In the genomic region with DNA sequence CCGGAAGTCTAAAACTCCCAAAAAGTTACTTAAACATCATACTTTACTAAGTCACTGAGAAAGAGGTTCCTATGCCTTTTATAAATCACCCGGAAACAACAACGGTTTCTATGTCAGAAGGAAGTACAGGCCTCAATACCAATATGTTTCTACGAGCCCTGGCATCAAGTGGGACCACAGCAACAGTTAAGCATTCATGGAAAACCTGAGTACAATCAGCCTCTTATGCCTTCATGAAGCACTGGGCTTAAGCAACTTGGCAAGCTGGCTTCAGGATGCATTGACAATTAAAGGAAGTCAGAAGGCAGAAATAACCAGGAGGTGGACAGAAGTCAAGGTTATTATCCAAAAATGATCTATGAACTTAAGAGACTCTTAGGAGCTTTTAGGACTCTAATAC, we compare ENCODE assay signal across 35 cellular contexts. TPM values are rescaled to one million over a fixed set of nuclear protein-coding genes. Genes with fewer than 3 reads are reported as not detected.
DNase-seq lines count a peak whose midpoint lies in the region; ATAC-seq, FAIRE-seq and TF ChIP-seq lines count a peak whose summit lies in the region.
"Had no signal": no experiment of that assay in that cellular context is flagged by ENCODE, and none has a peak within 500 bp of the region (broad histone marks: within the 10 kb centered on the region; RNA-seq: fewer than 3 reads in every experiment).

No MANE protein-coding gene starts in this region.

- no peaks in the 10 kb centered on the region for H3K4me1 Mint-ChIP-seq in activated CD4-positive, alpha-beta memory T cell treated with anti-CD3 and anti-CD28 coated beads for 36 hours (ENCODE audit: low read depth)
- H3K4me1 Mint-ChIP-seq: activated CD4-positive, alpha-beta T cell treated with anti-CD3 and anti-CD28 coated beads, Interleukin-2, amount 10 ng/mL, durations not matched to agents 24 days and 14 days; activated CD8-positive, alpha-beta memory T cell treated with anti-CD3 and anti-CD28 coated beads, Interleukin-2, amount 10 ng/mL, durations not matched to agents 7 days and 5 days; B cell; immature natural killer cell; neural progenitor cell; T-cell had no signal

- H3K27me3 Mint-ChIP-seq in activated CD4-positive, alpha-beta memory T cell treated with anti-CD3 and anti-CD28 coated beads for 36 hours = no peaks in the 10 kb centered on the region
- H3K27me3 Mint-ChIP-seq: activated CD4-positive, alpha-beta T cell treated with anti-CD3 and anti-CD28 coated beads, Interleukin-2, amount 10 ng/mL, durations not matched to agents 24 days and 14 days; activated CD8-positive, alpha-beta memory T cell treated with anti-CD3 and anti-CD28 coated beads, Interleukin-2, amount 10 ng/mL, durations not matched to agents 7 days and 5 days; progenitor cell of endocrine pancreas had no signal

- FAIRE-seq in keratinocyte (lab: Jason Lieb, UNC) = peak; percentile 32
- FAIRE-seq: G401.6, HepG2 had no signal

- no peaks in the 10 kb centered on the region for H4K20me1 ChIP-seq in BLaER1
- H4K20me1 ChIP-seq in keratinocyte (ENCODE audit: control insufficient read depth, extremely low read depth, insufficient read depth, low read length) = no peaks in the 10 kb centered on the region

- H3K4me3 Mint-ChIP-seq in activated CD4-positive, alpha-beta memory T cell treated with anti-CD3 and anti-CD28 coated beads for 36 hours = no peak overlapping the region
- H3K4me3 Mint-ChIP-seq: activated CD4-positive, alpha-beta T cell treated with anti-CD3 and anti-CD28 coated beads, Interleukin-2, amount 10 ng/mL, durations not matched to agents 24 days and 14 days; activated CD8-positive, alpha-beta memory T cell treated with anti-CD3 and anti-CD28 coated beads, Interleukin-2, amount 10 ng/mL, durations not matched to agents 7 days and 5 days; B cell; immature natural killer cell; neural progenitor cell; T-cell had no signal

- no peak overlapping the region for H3K9ac ChIP-seq in BLaER1
- H3K9ac ChIP-seq in keratinocyte (ENCODE audit: control insufficient read depth, extremely low read depth, insufficient read depth, low read length) = no peak overlapping the region
- H3K9ac ChIP-seq: neural progenitor cell had no signal

- DNase-seq in GF-D8 (lab: John Stamatoyannopoulos, UW) (peak; percentile 35), RPMI7951 (ENCODE audit: low read depth) (peak; percentile 29), keratinocyte (ENCODE audit: low read depth, low spot score) (no peak), occipital lobe (lab: John Stamatoyannopoulos, UW) (no peak), foreskin fibroblast (no peak)
- DNase-seq in activated CD4-positive, alpha-beta memory T cell treated with anti-CD3 and anti-CD28 coated beads for 36 hours = no peak
- DNase-seq: activated CD4-positive, alpha-beta T cell treated with anti-CD3 and anti-CD28 coated beads, Interleukin-2, amount 10 ng/mL, durations not matched to agents 24 days and 14 days; activated CD8-positive, alpha-beta memory T cell treated with anti-CD3 and anti-CD28 coated beads, Interleukin-2, amount 10 ng/mL, durations not matched to agents 7 days and 5 days; activated T-cell treated with anti-CD3 and anti-CD28 coated beads, Interleukin-2, amount 50 U/mL, for 48 hours; COR-L47; DMS53; effector CD4-positive, alpha-beta T cell; immature natural killer cell; NCI-H1092; NCI-H187; NCI-H526 treated with DMSO at 0.1 percent for 48 hours; RPMI8226; stimulated activated CD4-positive, alpha-beta T cell treated with anti-CD3 and anti-CD28 coated beads, Interleukin-4, amount 100 ng/mL, for 1 hour; stomach; T-cell; WERI-Rb-1 had no signal

- no peak for TF ChIP-seq CTCF in keratinocyte (optimal IDR thresholded peaks at IDR 0.05 in 1 of 3, IDR thresholded peaks at IDR 0.05 in 1 of 3, conservative IDR thresholded peaks at IDR 0.05 in 1 of 3; ENCODE audit: extremely low read depth in 1 of 3, insufficient read depth in 2 of 3, low read length in 3 of 3)
- no peak for TF ChIP-seq CTCF in foreskin fibroblast (IDR thresholded peaks at IDR 0.05; ENCODE audit: low read depth, low read length)

- H3K27ac ChIP-seq in BLaER1 = no peak overlapping the region; the same call in 1 of the 2 replicates
- H3K27ac ChIP-seq in keratinocyte (ENCODE audit: control insufficient read depth, insufficient read depth, low read length) = no peak overlapping the region
- H3K27ac ChIP-seq: ascending aorta, cardiac muscle cell, epithelial cell of prostate, neural progenitor cell, SJSA1, stomach, vagina, WERI-Rb-1 had no signal

- no peak overlapping the region for H3K27ac Mint-ChIP-seq in activated CD4-positive, alpha-beta memory T cell treated with anti-CD3 and anti-CD28 coated beads for 36 hours
- H3K27ac Mint-ChIP-seq: activated CD4-positive, alpha-beta T cell treated with anti-CD3 and anti-CD28 coated beads, Interleukin-2, amount 10 ng/mL, durations not matched to agents 24 days and 14 days; activated CD8-positive, alpha-beta memory T cell treated with anti-CD3 and anti-CD28 coated beads, Interleukin-2, amount 10 ng/mL, durations not matched to agents 7 days and 5 days; B cell; immature natural killer cell; neural progenitor cell; progenitor cell of endocrine pancreas; T-cell had no signal

- no peak for ATAC-seq in GM19324 (IDR thresholded peaks at IDR 0.05; ENCODE audit: low FRiP score, unreplicated experiment)
- ATAC-seq: activated CD8-positive, alpha-beta memory T cell treated with anti-CD3 and anti-CD28 coated beads, Interleukin-2, amount 10 ng/mL, durations not matched to agents 7 days and 5 days; HepG2; sciatic nerve; T-cell had no signal

- H3K36me3 ChIP-seq in BLaER1 = no peaks in the 10 kb centered on the region
- H3K36me3 ChIP-seq in keratinocyte (ENCODE audit: control insufficient read depth in 2 of 2, extremely low read depth in 1 of 2, insufficient read depth in 2 of 2, low read length in 2 of 2) = no peaks in the 10 kb centered on the region
- H3K36me3 ChIP-seq: ascending aorta, cardiac muscle cell, HAP-1, neural progenitor cell, SJSA1, stomach, vagina, WERI-Rb-1 had no signal

- CTCF ChIA-PET in activated CD4-positive, alpha-beta memory T cell treated with anti-CD3 and anti-CD28 coated beads for 36 hours (lab: Charles Lee) = no interaction called here

- dilution Hi-C loops in keratinocyte (cut with MboI; ENCODE audit: extremely low pct_ligation_motif_present, low sequenced_read_pairs) = no loop called here

- no peaks in the 10 kb centered on the region for H3K9me1 ChIP-seq in keratinocyte (ENCODE audit: control insufficient read depth, extremely low read depth, insufficient read depth, low read length)

- H3K79me2 ChIP-seq in keratinocyte (ENCODE audit: control insufficient read depth, insufficient read depth, low read length) = no peaks in the 10 kb centered on the region

- no peaks in the 10 kb centered on the region for H3K9me3 Mint-ChIP-seq in activated CD4-positive, alpha-beta memory T cell treated with anti-CD3 and anti-CD28 coated beads for 36 hours
- H3K9me3 Mint-ChIP-seq: activated CD4-positive, alpha-beta T cell treated with anti-CD3 and anti-CD28 coated beads, Interleukin-2, amount 10 ng/mL, durations not matched to agents 24 days and 14 days; immature natural killer cell; T-cell had no signal

- H3K27me3 ChIP-seq in BLaER1 = no peaks in the 10 kb centered on the region
- H3K27me3 ChIP-seq in keratinocyte (ENCODE audit: control insufficient read depth, extremely low read depth, insufficient read depth, low read length) = no peaks in the 10 kb centered on the region
- H3K27me3 ChIP-seq: ascending aorta, cardiac muscle cell, neural progenitor cell, stomach, vagina had no signal

- H3K4me3 ChIP-seq in BLaER1 = no peak overlapping the region
- no peak overlapping the region for H3K4me3 ChIP-seq in keratinocyte (ENCODE audit: control insufficient read depth in 2 of 3, extremely low read depth in 1 of 3, insufficient read depth in 2 of 3, low read depth in 1 of 3, low read length in 3 of 3)
- H3K4me3 ChIP-seq in foreskin fibroblast (ENCODE audit: low read depth in 1 of 2, low read length in 2 of 2) = no peak overlapping the region
- H3K4me3 ChIP-seq: ascending aorta, cardiac muscle cell, HAP-1, neural progenitor cell, SJSA1, stomach, vagina had no signal

- H2AFZ ChIP-seq in keratinocyte (ENCODE audit: control insufficient read depth, low read length) = no peak overlapping the region
- H2AFZ ChIP-seq: neural progenitor cell had no signal

- intact Hi-C loops in activated CD4-positive, alpha-beta memory T cell treated with anti-CD3 and anti-CD28 coated beads for 36 hours (cut with micrococcal nuclease) = no loop called here

- H3K4me1 ChIP-seq in BLaER1 (peaks cover 9% of the 10 kb centered on the region), keratinocyte (ENCODE audit: control insufficient read depth, extremely low read depth, insufficient read depth, low read length) (no peaks in the 10 kb centered on the region)
- H3K4me1 ChIP-seq: ascending aorta, HAP-1, neural progenitor cell, SJSA1, stomach, vagina had no signal

- H3K36me3 Mint-ChIP-seq in activated CD4-positive, alpha-beta memory T cell treated with anti-CD3 and anti-CD28 coated beads for 36 hours = no peaks in the 10 kb centered on the region
- H3K36me3 Mint-ChIP-seq: activated CD8-positive, alpha-beta memory T cell treated with anti-CD3 and anti-CD28 coated beads, Interleukin-2, amount 10 ng/mL, durations not matched to agents 7 days and 5 days; immature natural killer cell; neural progenitor cell; T-cell had no signal

- H3K4me2 ChIP-seq in BLaER1 (peak overlapping the region; percentile 27), keratinocyte (ENCODE audit: control insufficient read depth, extremely low read depth, insufficient read depth, low read depth, low read length) (no peak overlapping the region)
- H3K4me2 ChIP-seq: neural progenitor cell had no signal

- peaks cover 6% of the 10 kb centered on the region; the same call in 1 of the 2 replicates for H3K9me3 ChIP-seq in BLaER1
- H3K9me3 ChIP-seq in keratinocyte (ENCODE audit: control insufficient read depth, low read depth, low read length) = no peaks in the 10 kb centered on the region
- H3K9me3 ChIP-seq: ascending aorta, HAP-1, SJSA1, stomach, vagina had no signal

- POLR2A ChIA-PET in activated CD4-positive, alpha-beta memory T cell treated with anti-CD3 and anti-CD28 coated beads for 36 hours (lab: Charles Lee) = no interaction called here

RNA-seq across cellular contexts. Expression of gene B3GNT5, which starts 19.1 kb away (rescaled TPM):
- total RNA-seq in RPMI7951 (2014; rRNA removed; shearing (Covaris generic)) = 4.8 and 6.2 TPM in 2 replicates
- polyA plus RNA-seq in keratinocyte = 39.7 to 66.6 TPM (median 42.0 TPM) in 3 replicates
- 46.3 TPM for polyA plus RNA-seq in keratinocyte (2011; ENCODE audit: low read depth)
- polyA plus RNA-seq in keratinocyte (2011; cell fraction: cytosol; rRNA removed) = 17.6 and 39.0 TPM in 2 replicates
- 36.0 and 52.1 TPM in 2 replicates for polyA plus RNA-seq in keratinocyte (2011; cell fraction: nucleus; rRNA removed)
- polyA plus RNA-seq in keratinocyte (2012; ENCODE audit: low replicate concordance) = 35.0 and 44.0 TPM in 2 replicates
- polyA minus RNA-seq in keratinocyte = 19.5 to 104 TPM (median 62.1 TPM) in 3 replicates
- polyA minus RNA-seq in keratinocyte (2011; cell fraction: cytosol; rRNA and poly(A)+ RNA removed) = 31.1 TPM
- 55.0 and 105 TPM in 2 replicates for polyA minus RNA-seq in keratinocyte (2011; cell fraction: nucleus; rRNA and poly(A)+ RNA removed)
- total RNA-seq in activated CD4-positive, alpha-beta memory T cell treated with anti-CD3 and anti-CD28 coated beads for 36 hours = 10 to 100 TPM; 12.7 to 12.9 TPM
- total RNA-seq in occipital lobe = 24.0 TPM
- total RNA-seq: HepG2 had no signal
- polyA plus RNA-seq: HepG2 had no signal

Comparison
In these comparisons a context has a peak if more than half of its experiments do, and no peak if none do; other contexts are left out.
1. DNase-seq: peak in GF-D8 (single experiment) and RPMI7951 (single experiment); none in keratinocyte (single experiment), activated CD4-positive, alpha-beta memory T cell treated with anti-CD3 and anti-CD28 coated beads for 36 hours (single experiment), occipital lobe (single experiment) and foreskin fibroblast (0 of 2).